ENCODE assay signal across 8 cellular contexts in genomic region chr2:189579585-189579984, GRCh38. TPM values are rescaled to one million over a fixed set of nuclear protein-coding genes. Genes with fewer than 3 reads are reported as not detected.
DNase-seq lines count a peak whose midpoint lies in the region; ATAC-seq, FAIRE-seq and TF ChIP-seq lines count a peak whose summit lies in the region.

No MANE protein-coding gene starts in this region.

- peak overlapping the region; percentile 83 for H3K4me3 Mint-ChIP-seq in activated naive CD8-positive, alpha-beta T cell

- no peaks in the 10 kb centered on the region for H3K9me3 Mint-ChIP-seq in activated naive CD8-positive, alpha-beta T cell (ENCODE audit: low read depth)

- TF ChIP-seq POLR2A in GM12892 (IDR thresholded peaks at IDR 0.05; ENCODE audit: low read depth, low read length) = no peak

- H3K36me3 Mint-ChIP-seq in activated naive CD8-positive, alpha-beta T cell = no peaks in the 10 kb centered on the region

- ATAC-seq in HG03139 (IDR thresholded peaks at IDR 0.05; ENCODE audit: unreplicated experiment) = no peak
- no peak for ATAC-seq in HG03135 (IDR thresholded peaks at IDR 0.05; ENCODE audit: unreplicated experiment)

- FAIRE-seq in GM12892 (lab: Jason Lieb, UNC) = no peak

- intact Hi-C loops in posterior cingulate gyrus (cut with DNase I) = no loop called here

- H3K4me1 ChIP-seq in skeletal muscle tissue (ENCODE audit: control insufficient read depth in 3 of 3, insufficient read depth in 3 of 3, low read length in 3 of 3) = peaks cover 30 to 36% (median 33%) of the 10 kb centered on the region in 3 donors

- peaks cover 30% of the 10 kb centered on the region for H3K4me1 Mint-ChIP-seq in activated naive CD8-positive, alpha-beta T cell (ENCODE audit: low read depth)

- DNase-seq in KG1 (lab: John Stamatoyannopoulos, UW) (peak; percentile 26), iris pigment epithelial cell (ENCODE audit: low read depth) (peak; percentile 69), posterior cingulate gyrus (no peak), GM12892 (ENCODE audit: insufficient read length) (no peak)

- peak overlapping the region; percentile 84 for H3K27ac ChIP-seq in skeletal muscle tissue (ENCODE audit: low read depth, low read length)

- peak overlapping the region; percentile 73 to 91 (median 84) for H3K9ac ChIP-seq in skeletal muscle tissue (ENCODE audit: low read depth in 1 of 3, low read length in 3 of 3)

- no peaks in the 10 kb centered on the region for H3K27me3 ChIP-seq in skeletal muscle tissue (ENCODE audit: control insufficient read depth in 3 of 3, insufficient read depth in 3 of 3, low read length in 3 of 3)

- peak overlapping the region; percentile 76 to 93 (median 90) for H3K4me3 ChIP-seq in skeletal muscle tissue (ENCODE audit: low read length in 3 of 3)

- H3K36me3 ChIP-seq in skeletal muscle tissue (ENCODE audit: control insufficient read depth in 3 of 3, insufficient read depth in 3 of 3, low read length in 3 of 3) = peaks cover 0 to 6% (median 2%) of the 10 kb centered on the region in 3 donors

- peaks cover 12% of the 10 kb centered on the region for H3K27me3 Mint-ChIP-seq in activated naive CD8-positive, alpha-beta T cell

- no peaks in the 10 kb centered on the region for H3K9me3 ChIP-seq in skeletal muscle tissue (ENCODE audit: control insufficient read depth in 3 of 3, low read length in 3 of 3)

- no peak overlapping the region for H3K27ac Mint-ChIP-seq in activated naive CD8-positive, alpha-beta T cell

RNA-seq across cellular contexts. Expression of gene SLC40A1, which starts 1.0 kb away (rescaled TPM):
- total RNA-seq in skeletal muscle tissue = 97.6 TPM
- polyA plus RNA-seq in GM12892 (2012; ENCODE audit: missing spikeins) = not detected

Comparison
In these comparisons a context has a peak if more than half of its experiments do, and no peak if none do; other contexts are left out.
1. DNase-seq: peak in KG1 (single experiment) and iris pigment epithelial cell (single experiment); none in posterior cingulate gyrus (0 of 10) and GM12892 (single experiment).